Comparison of ENCODE assay signal across 8 cellular contexts in genomic region chr6:3324262-3324942, GRCh38.
DNase-seq lines count a peak whose midpoint lies in the region; ATAC-seq, FAIRE-seq and TF ChIP-seq lines count a peak whose summit lies in the region.

No MANE protein-coding gene starts in this region.

- POLR2A ChIA-PET in K562 (lab: Yijun Ruan, JAX), result interaction anchor here (0.5 to 4.7 kb wide), 11 partner anchors 9 to 118 kb away, joined by 3 to 35 read pairs (median 3); no protein-coding TSS in a partner anchor

- peak overlapping the region in 1 of 2 experiments; percentile 32; a peak in 2 of 4 replicates for H3K9ac ChIP-seq in K562 (ENCODE audit: insufficient read depth in 1 of 2, low read depth in 2 of 2, low read length in 2 of 2)

- H3K79me2 ChIP-seq in K562 (ENCODE audit: control insufficient read depth, insufficient read depth, low read length), result no peaks in the 10 kb centered on the region

- DNase-seq in activated CD4-positive, alpha-beta T cell treated with anti-CD3 and anti-CD28 coated beads, Interleukin-2, amount 50 U/mL, for 48 hours, result peak; percentile 9 to 36
- DNase-seq in activated CD4-positive, alpha-beta T cell treated with anti-CD3 and anti-CD28 coated beads, Interleukin-2, amount 50 U/mL, for 4 hours, result no peak
- DNase-seq in K562 (ENCODE audit: extremely low read depth in 1 of 4, low spot score in 3 of 4) (peak; percentile 88 to 92 (median 91)), left lobe of liver (ENCODE audit: low spot score) (no peak), upper lobe of left lung (peak in 1 of 2 donors; percentile 47), NCI-H2107 treated with DMSO at 0.1 percent for 48 hours (lab: John Stamatoyannopoulos, UW; ENCODE audit: unreplicated experiment) (no peak)

- no peaks in the 10 kb centered on the region for H3K9me3 ChIP-seq in K562 (replicated peaks; ENCODE audit: control insufficient read depth, insufficient read depth, low read depth, low read length)
- H3K9me3 ChIP-seq in upper lobe of left lung, result no peaks in the 10 kb centered on the region

- 22% methylated on average over 12 of the region's 12 CpGs for WGBS in K562 (ENCODE audit: insufficient coverage, low coverage, missing lambda C conversion rate)
- 58 to 69% methylated on average over 12 of the region's 12 CpGs for WGBS in upper lobe of left lung, 2 donors

- in situ Hi-C loops in K562 (cut with MboI), result no loop called here

- no TSS peak for BruUV-seq in K562 (replicated peaks; lab: Mats Ljungman, UMichigan)

- peak overlapping the region; percentile 77; the same call in 1 of the 2 replicates for H2AFZ ChIP-seq in K562 (ENCODE audit: low read depth, low read length)

- intact Hi-C loops in K562 (cut with micrococcal nuclease), result no loop called here

- CTCF ChIA-PET in K562 (lab: Yijun Ruan, JAX; ENCODE audit: low intra/inter-chr PET ratio), result no interaction called here

- H3K27ac ChIP-seq in K562 (ENCODE audit: extremely low read depth, low read depth, low read length), result peak overlapping the region; percentile 64; the same call in 2 of the 3 replicates
- H3K27ac ChIP-seq in upper lobe of left lung, result peak overlapping the region; percentile 66 to 85 (median 78)

- no peak for TF ChIP-seq POLR2A in K562 (conservative IDR thresholded peaks at IDR 0.05)
- no peak for TF ChIP-seq POLR2A in upper lobe of left lung (IDR thresholded peaks at IDR 0.05)

- peak; percentile 62; the same call in 1 of the 2 replicates for TF ChIP-seq EP300 in K562 (IDR thresholded peaks at IDR 0.05; ENCODE audit: low read length)
- TF ChIP-seq EP300 in upper lobe of left lung (IDR thresholded peaks at IDR 0.05), result peak; percentile 84 to 94 (median 90)

- H3K36me3 ChIP-seq in K562 (ENCODE audit: control insufficient read depth, insufficient read depth, low read length) (no peaks in the 10 kb centered on the region), upper lobe of left lung (no peaks in the 10 kb centered on the region)

- TF ChIP-seq CTCF in K562 (IDR thresholded peaks at IDR 0.05 in 2 of 3, conservative IDR thresholded peaks at IDR 0.05 in 1 of 3; ENCODE audit: insufficient read depth in 2 of 3, low read depth in 1 of 3, low read length in 3 of 3), result no peak
- TF ChIP-seq CTCF in upper lobe of left lung (IDR thresholded peaks at IDR 0.05), result no peak

- H3K4me1 ChIP-seq in K562 (replicated peaks in 1 of 2; ENCODE audit: control insufficient read depth in 2 of 2, insufficient read depth in 2 of 2, low read length in 2 of 2), result peaks cover 26 to 29% of the 10 kb centered on the region in 2 experiments
- H3K4me1 ChIP-seq in upper lobe of left lung, result peaks cover 13 to 21% (median 15%) of the 10 kb centered on the region in 4 donors

- ATAC-seq in HG03378 (IDR thresholded peaks at IDR 0.05; ENCODE audit: unreplicated experiment) (peak; percentile 91), K562 (peak; percentile 90), left lobe of liver (peak; percentile 52), upper lobe of left lung (ENCODE audit: low FRiP score in 2 of 2) (peak; percentile 75 to 78), GM19397 (IDR thresholded peaks at IDR 0.05; ENCODE audit: unreplicated experiment) (no peak)

- no peaks in the 10 kb centered on the region for H3K9me1 ChIP-seq in K562 (ENCODE audit: control insufficient read depth, insufficient read depth, low read length)

- no peak overlapping the region for H3K4me3 ChIP-seq in K562
- no peak overlapping the region for H3K4me3 ChIP-seq in upper lobe of left lung

- H4K20me1 ChIP-seq in K562 (replicated peaks; ENCODE audit: control insufficient read depth, insufficient read depth, low read length), result no peaks in the 10 kb centered on the region; the same call in 1 of the 2 replicates

- H3K27me3 ChIP-seq in K562 (ENCODE audit: control insufficient read depth in 2 of 2, insufficient read depth in 2 of 2, low read length in 2 of 2), result no peaks in the 10 kb centered on the region
- H3K27me3 ChIP-seq in upper lobe of left lung, result no peaks in the 10 kb centered on the region

- H3K4me2 ChIP-seq in K562 (ENCODE audit: insufficient read depth, low read length), result peak overlapping the region; percentile 59

- peak in 1 of 2 experiments; percentile 20; a peak in 1 of 4 replicates for TF ChIP-seq RAD21 in K562 (CRISPR knock-in tag; conservative IDR thresholded peaks at IDR 0.05 in 1 of 2, IDR thresholded peaks at IDR 0.05 in 1 of 2)

- FAIRE-seq in K562 (lab: Jason Lieb, UNC), result peak; percentile 97

TF ChIP-seq in K562, 482 proteins besides CTCF, POLR2A, EP300 and RAD21 (continues in another document):
- TF ChIP-seq MNT (conservative IDR thresholded peaks at IDR 0.05), result peak; percentile 92 to 94
- TF ChIP-seq ILK (tag; IDR thresholded peaks at IDR 0.05; ENCODE audit: borderline replicate concordance, low read depth), result no peak
- 0 out of 2 replicates have a peak, but pooled peaks have one; percentile 37 for TF ChIP-seq NFIC (IDR thresholded peaks at IDR 0.05)
- TF ChIP-seq CTBP1 (IDR thresholded peaks at IDR 0.05; ENCODE audit: borderline replicate concordance), result 0 out of 2 replicates have a peak, but pooled peaks have one; percentile 36
- peak; percentile 70 for TF ChIP-seq NFE2 (IDR thresholded peaks at IDR 0.05; ENCODE audit: low read depth)
- TF ChIP-seq, protein P1, sequence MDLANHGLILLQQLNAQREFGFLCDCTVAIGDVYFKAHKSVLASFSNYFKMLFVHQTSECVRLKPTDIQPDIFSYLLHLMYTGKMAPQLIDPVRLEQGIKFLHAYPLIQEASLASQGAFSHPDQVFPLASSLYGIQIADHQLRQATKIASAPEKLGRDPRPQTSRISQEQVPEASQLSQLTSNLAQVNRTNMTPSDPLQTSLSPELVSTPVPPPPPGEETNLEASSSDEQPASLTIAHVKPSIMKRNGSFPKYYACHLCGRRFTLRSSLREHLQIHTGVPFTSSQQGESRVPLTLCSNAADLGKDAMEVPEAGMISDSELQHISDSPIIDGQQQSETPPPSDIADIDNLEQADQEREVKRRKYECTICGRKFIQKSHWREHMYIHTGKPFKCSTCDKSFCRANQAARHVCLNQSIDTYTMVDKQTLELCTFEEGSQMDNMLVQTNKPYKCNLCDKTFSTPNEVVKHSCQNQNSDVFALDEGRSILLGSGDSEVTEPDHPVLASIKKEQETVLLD (IDR thresholded peaks at IDR 0.05), result peak; percentile 30; the same call in 1 of the 2 replicates
- TF ChIP-seq, protein P2, sequence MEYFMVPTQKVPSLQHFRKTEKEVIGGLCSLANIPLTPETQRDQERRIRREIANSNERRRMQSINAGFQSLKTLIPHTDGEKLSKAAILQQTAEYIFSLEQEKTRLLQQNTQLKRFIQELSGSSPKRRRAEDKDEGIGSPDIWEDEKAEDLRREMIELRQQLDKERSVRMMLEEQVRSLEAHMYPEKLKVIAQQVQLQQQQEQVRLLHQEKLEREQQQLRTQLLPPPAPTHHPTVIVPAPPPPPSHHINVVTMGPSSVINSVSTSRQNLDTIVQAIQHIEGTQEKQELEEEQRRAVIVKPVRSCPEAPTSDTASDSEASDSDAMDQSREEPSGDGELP (CRISPR knock-in tag; IDR thresholded peaks at IDR 0.05; ENCODE audit: borderline replicate concordance), result peak; percentile 40; the same call in 1 of the 2 replicates
- TF ChIP-seq JUN (IDR thresholded peaks at IDR 0.05; ENCODE audit: borderline replicate concordance, low read depth, low read length), result peak; percentile 98
- TF ChIP-seq JUN (CRISPR knock-in tag; IDR thresholded peaks at IDR 0.05; ENCODE audit: borderline replicate concordance), result no peak
- peak; percentile 78; the same call in 1 of the 2 replicates for TF ChIP-seq LCOR (CRISPR knock-in tag; IDR thresholded peaks at IDR 0.05)
- TF ChIP-seq, protein P3, sequence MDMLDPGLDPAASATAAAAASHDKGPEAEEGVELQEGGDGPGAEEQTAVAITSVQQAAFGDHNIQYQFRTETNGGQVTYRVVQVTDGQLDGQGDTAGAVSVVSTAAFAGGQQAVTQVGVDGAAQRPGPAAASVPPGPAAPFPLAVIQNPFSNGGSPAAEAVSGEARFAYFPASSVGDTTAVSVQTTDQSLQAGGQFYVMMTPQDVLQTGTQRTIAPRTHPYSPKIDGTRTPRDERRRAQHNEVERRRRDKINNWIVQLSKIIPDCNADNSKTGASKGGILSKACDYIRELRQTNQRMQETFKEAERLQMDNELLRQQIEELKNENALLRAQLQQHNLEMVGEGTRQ (CRISPR knock-in tag; IDR thresholded peaks at IDR 0.05), result peak; percentile 34; the same call in 1 of the 2 replicates
- peak; percentile 28; the same call in 1 of the 2 replicates for TF ChIP-seq ZNF766 (CRISPR knock-in tag; conservative IDR thresholded peaks at IDR 0.05)
- TF ChIP-seq CREM (IDR thresholded peaks at IDR 0.05; ENCODE audit: low read depth), result peak; percentile 50
- no peak for TF ChIP-seq ZNF79 (CRISPR knock-in tag; IDR thresholded peaks at IDR 0.05; ENCODE audit: low read depth)
- peak; percentile 94 for TF ChIP-seq SMARCE1 (IDR thresholded peaks at IDR 0.05)
- peak; percentile 68 for TF ChIP-seq TEAD4 (IDR thresholded peaks at IDR 0.05; ENCODE audit: low read length)
- TF ChIP-seq TEAD4 (CRISPR knock-in tag; IDR thresholded peaks at IDR 0.05; ENCODE audit: borderline replicate concordance), result no peak
- peak; percentile 61; the same call in 1 of the 2 replicates for TF ChIP-seq MTA3 (IDR thresholded peaks at IDR 0.05; ENCODE audit: borderline replicate concordance)
- no peak for TF ChIP-seq TSC22D4 (tag; IDR thresholded peaks at IDR 0.05)
- no peak for TF ChIP-seq ZNF217 (CRISPR knock-in tag; IDR thresholded peaks at IDR 0.05)
- TF ChIP-seq FOXK2 (conservative IDR thresholded peaks at IDR 0.05 in 1 of 2, IDR thresholded peaks at IDR 0.05 in 1 of 2; ENCODE audit: low read depth in 2 of 2), result peak; percentile 79 to 84

Comparison
In these comparisons a context has a peak if more than half of its experiments do, and no peak if none do; other contexts are left out.
1. DNase-seq: peak in activated CD4-positive, alpha-beta T cell treated with anti-CD3 and anti-CD28 coated beads, Interleukin-2, amount 50 U/mL, for 48 hours (2 of 2) and K562 (4 of 4); none in activated CD4-positive, alpha-beta T cell treated with anti-CD3 and anti-CD28 coated beads, Interleukin-2, amount 50 U/mL, for 4 hours (0 of 2), left lobe of liver (single experiment) and NCI-H2107 treated with DMSO at 0.1 percent for 48 hours (single experiment).